In the genomic region with DNA sequence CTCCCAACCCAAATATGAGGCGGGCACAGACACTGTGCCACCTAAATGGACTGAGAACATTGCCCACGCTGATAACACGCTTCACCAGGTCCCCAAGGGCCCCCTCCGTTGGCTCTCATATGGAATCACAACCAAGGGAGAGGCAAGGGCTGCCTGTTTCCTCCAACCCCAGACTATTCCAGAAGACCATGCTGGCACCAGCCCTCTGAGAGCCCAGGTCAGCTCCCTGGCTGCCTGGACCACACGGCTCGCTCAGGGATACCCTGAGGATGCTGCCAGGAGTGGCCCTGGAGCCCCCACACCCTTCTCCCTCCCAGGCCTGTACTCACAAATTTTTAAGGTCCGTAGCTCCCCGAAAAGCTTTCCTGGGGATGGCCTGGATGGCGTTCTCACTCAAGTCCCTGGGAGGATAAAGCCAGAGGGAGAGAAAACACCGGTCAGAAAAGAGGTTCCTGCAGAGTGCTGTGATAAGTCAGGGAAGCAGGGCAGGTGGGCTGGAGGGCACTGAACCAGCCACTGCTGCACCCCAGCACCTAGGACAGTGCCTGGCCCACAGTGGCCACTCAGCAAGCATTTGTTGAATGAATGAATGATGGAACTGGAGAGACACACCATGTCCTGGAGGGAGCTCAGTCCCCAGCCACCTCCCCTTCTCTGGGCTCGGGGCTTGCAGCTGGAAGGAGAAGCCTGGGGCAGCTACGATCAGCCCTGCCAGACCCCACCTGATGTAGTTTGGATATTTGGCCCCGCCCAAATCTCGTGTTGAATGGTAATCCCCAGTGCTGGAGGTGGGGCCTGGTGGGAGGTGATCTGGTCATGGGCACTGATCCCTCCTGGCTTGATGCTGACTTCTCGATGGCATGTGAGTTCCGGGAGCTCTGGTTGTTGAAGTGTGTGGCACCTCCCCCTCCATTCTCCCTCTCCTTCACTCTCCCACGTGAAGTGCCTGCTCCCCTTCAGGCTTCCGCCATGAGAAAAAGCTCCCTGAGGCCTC, we compare ENCODE assay signal across 1 cellular context.
A peak's percentile ranks its signal among the peaks of the same experiment; 100 is the strongest.
TF ChIP-seq lines count a peak whose summit lies in the region.

No MANE protein-coding gene starts in this region.

TF ChIP-seq in H1, 55 proteins besides CTCF, POLR2A, EP300 and RAD21:
- TF ChIP-seq, protein P1, sequence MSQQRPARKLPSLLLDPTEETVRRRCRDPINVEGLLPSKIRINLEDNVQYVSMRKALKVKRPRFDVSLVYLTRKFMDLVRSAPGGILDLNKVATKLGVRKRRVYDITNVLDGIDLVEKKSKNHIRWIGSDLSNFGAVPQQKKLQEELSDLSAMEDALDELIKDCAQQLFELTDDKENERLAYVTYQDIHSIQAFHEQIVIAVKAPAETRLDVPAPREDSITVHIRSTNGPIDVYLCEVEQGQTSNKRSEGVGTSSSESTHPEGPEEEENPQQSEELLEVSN (IDR thresholded peaks at IDR 0.05), result 0 out of 2 replicates have a peak, but pooled peaks have one; percentile 34
- TF ChIP-seq, protein P2, sequence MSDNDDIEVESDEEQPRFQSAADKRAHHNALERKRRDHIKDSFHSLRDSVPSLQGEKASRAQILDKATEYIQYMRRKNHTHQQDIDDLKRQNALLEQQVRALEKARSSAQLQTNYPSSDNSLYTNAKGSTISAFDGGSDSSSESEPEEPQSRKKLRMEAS (IDR thresholded peaks at IDR 0.05), result no peak
- TF ChIP-seq RNF2 (IDR thresholded peaks at IDR 0.05; ENCODE audit: borderline replicate concordance, low read depth, low read length, missing control alignments, poor library complexity, severe bottlenecking) (no peak), POU5F1 (IDR thresholded peaks at IDR 0.05; ENCODE audit: low read depth, low read length) (no peak), CHD2 (IDR thresholded peaks at IDR 0.05; ENCODE audit: low read length) (peak; percentile 74), EZH2 (IDR thresholded peaks at IDR 0.05; ENCODE audit: low read depth, low read length, severe bottlenecking) (no peak), JUND (IDR thresholded peaks at IDR 0.05; ENCODE audit: low read length) (no peak)
